Comparison of ENCODE assay signal across 8 cellular contexts in genomic region chr12:63821781-63822251, GRCh38. TPM values are rescaled to one million over a fixed set of nuclear protein-coding genes. Genes with fewer than 3 reads are reported as not detected.
DNase-seq lines count a peak whose midpoint lies in the region; ATAC-seq and TF ChIP-seq lines count a peak whose summit lies in the region.

No MANE protein-coding gene starts in this region.

- H3K27ac ChIP-seq in CD4-positive, CD25-positive, alpha-beta regulatory T cell (ENCODE audit: insufficient read depth, low read length, poor library complexity, severe bottlenecking), result no peak overlapping the region
- H3K27ac ChIP-seq in ovary, result peak overlapping the region in 1 of 2 donors; percentile 43

- intact Hi-C loops in ovary (cut with DNase I), result no loop called here

- peak overlapping the region in 3 of 4 donors; percentile 68 to 82 (median 72) for H3K4me3 Mint-ChIP-seq in CD4-positive, CD25-positive, alpha-beta regulatory T cell
- H3K4me3 Mint-ChIP-seq in IgD-negative memory B cell, result peak overlapping the region; percentile 19 to 90 (median 59)

- no peaks in the 10 kb centered on the region for H3K36me3 ChIP-seq in CD4-positive, CD25-positive, alpha-beta regulatory T cell (ENCODE audit: control insufficient read depth, insufficient read depth, low read length)
- no peaks in the 10 kb centered on the region for H3K36me3 ChIP-seq in ovary

- peaks cover 0 to 20% (median 2%) of the 10 kb centered on the region in 7 donors for H3K9me3 Mint-ChIP-seq in CD4-positive, CD25-positive, alpha-beta regulatory T cell
- peaks cover 0 to 5% (median 0%) of the 10 kb centered on the region in 3 donors for H3K9me3 Mint-ChIP-seq in IgD-negative memory B cell

- H3K27ac Mint-ChIP-seq in CD4-positive, CD25-positive, alpha-beta regulatory T cell, result no peak overlapping the region
- H3K27ac Mint-ChIP-seq in IgD-negative memory B cell, result peak overlapping the region in 1 of 3 donors; percentile 34

- no peak for DNase-seq in CD4-positive, CD25-positive, alpha-beta regulatory T cell
- no peak for DNase-seq in epithelial cell of proximal tubule (ENCODE audit: low read depth)
- peak; percentile 26 to 60 (median 37) for DNase-seq in ovary
- DNase-seq in germinal center (ENCODE audit: low spot score), result no peak
- DNase-seq in SIG-M5 treated with dmso at 0.1 percent for 504 hours (lab: John Stamatoyannopoulos, UW; ENCODE audit: unreplicated experiment), result no peak
- no peak for DNase-seq in NCI-H82 treated with DMSO at 0.1 percent for 48 hours (lab: John Stamatoyannopoulos, UW; ENCODE audit: unreplicated experiment)

- peaks cover 0 to 9% (median 0%) of the 10 kb centered on the region in 4 donors for H3K4me1 Mint-ChIP-seq in CD4-positive, CD25-positive, alpha-beta regulatory T cell
- peaks cover 0 to 3% (median 0%) of the 10 kb centered on the region in 3 donors for H3K4me1 Mint-ChIP-seq in IgD-negative memory B cell

- no peak for ATAC-seq in CD4-positive, CD25-positive, alpha-beta regulatory T cell (ENCODE audit: low read depth in 2 of 2)
- no peak for ATAC-seq in esophagus mucosa

- 7 to 16% (median 12%) methylated on average over 38 of the region's 38 CpGs for WGBS in ovary, 3 donors

- no peaks in the 10 kb centered on the region for H3K4me1 ChIP-seq in CD4-positive, CD25-positive, alpha-beta regulatory T cell (ENCODE audit: control insufficient read depth, insufficient read depth, low read length, poor library complexity, severe bottlenecking)
- H3K4me1 ChIP-seq in ovary (ENCODE audit: insufficient read depth), result no peaks in the 10 kb centered on the region

- H3K9me3 ChIP-seq in CD4-positive, CD25-positive, alpha-beta regulatory T cell (ENCODE audit: control insufficient read depth in 2 of 2, low read length in 2 of 2), result peaks cover 0 to 2% of the 10 kb centered on the region in 2 experiments
- no peaks in the 10 kb centered on the region for H3K9me3 ChIP-seq in ovary

- peaks cover 6% of the 10 kb centered on the region for H3K27me3 ChIP-seq in CD4-positive, CD25-positive, alpha-beta regulatory T cell (ENCODE audit: control insufficient read depth, insufficient read depth, low read length)
- H3K27me3 ChIP-seq in ovary, result no peaks in the 10 kb centered on the region

- TF ChIP-seq POLR2A in ovary (IDR thresholded peaks at IDR 0.05), result no peak

- H3K36me3 Mint-ChIP-seq in CD4-positive, CD25-positive, alpha-beta regulatory T cell, result no peaks in the 10 kb centered on the region
- peaks cover 7% of the 10 kb centered on the region for H3K36me3 Mint-ChIP-seq in IgD-negative memory B cell

- H3K4me3 ChIP-seq in CD4-positive, CD25-positive, alpha-beta regulatory T cell (ENCODE audit: low read depth, low read length), result no peak overlapping the region
- H3K4me3 ChIP-seq in epithelial cell of proximal tubule (ENCODE audit: low read depth, low read length), result peak overlapping the region; percentile 66
- peak overlapping the region; percentile 36 for H3K4me3 ChIP-seq in ovary

- no peak for TF ChIP-seq CTCF in epithelial cell of proximal tubule (conservative IDR thresholded peaks at IDR 0.05; ENCODE audit: low read depth, low read length)
- no peak for TF ChIP-seq CTCF in ovary (IDR thresholded peaks at IDR 0.05)

- TF ChIP-seq EP300 in ovary (IDR thresholded peaks at IDR 0.05), result no peak

- H3K27me3 Mint-ChIP-seq in CD4-positive, CD25-positive, alpha-beta regulatory T cell, result peaks cover 18% of the 10 kb centered on the region
- peaks cover 10% of the 10 kb centered on the region for H3K27me3 Mint-ChIP-seq in IgD-negative memory B cell

RNA-seq across cellular contexts. Expression of gene SRGAP1, which starts 22.7 kb away (rescaled TPM):
- not detected for total RNA-seq in CD4-positive, CD25-positive, alpha-beta regulatory T cell
- polyA plus RNA-seq in CD4-positive, CD25-positive, alpha-beta regulatory T cell, result under 1 TPM; 0.01 to 0.07 (median 0.02) TPM
- polyA plus RNA-seq in IgD-negative memory B cell, result not detected
- 9.4 and 14.5 TPM in 2 replicates for total RNA-seq in epithelial cell of proximal tubule
- total RNA-seq in ovary, result 10 to 100 TPM in 4 of 7 donors, 1 to 10 TPM in 3; 5.7 to 17.9 (median 12.6) TPM
- 1 to 10 TPM; 2.8 to 7.8 TPM for polyA plus RNA-seq in ovary
- 5.8 TPM for total RNA-seq in esophagus mucosa

RNA-seq across cellular contexts. Expression of gene RXYLT1, which starts 42.1 kb away (rescaled TPM):
- total RNA-seq in CD4-positive, CD25-positive, alpha-beta regulatory T cell, result 8.9 TPM
- 10 to 100 TPM; 11.7 to 15.5 (median 13.4) TPM for polyA plus RNA-seq in CD4-positive, CD25-positive, alpha-beta regulatory T cell
- 17.8 TPM for polyA plus RNA-seq in IgD-negative memory B cell
- 12.3 and 21.3 TPM in 2 replicates for total RNA-seq in epithelial cell of proximal tubule
- 10 to 100 TPM; 15.0 to 23.3 (median 20.2) TPM for total RNA-seq in ovary
- polyA plus RNA-seq in ovary, result 10 to 100 TPM; 18.1 to 21.6 TPM
- total RNA-seq in esophagus mucosa, result 10.8 TPM

Comparison
In these comparisons a context has a peak if more than half of its experiments do, and no peak if none do; other contexts are left out.
1. DNase-seq: peak in ovary (5 of 5); none in CD4-positive, CD25-positive, alpha-beta regulatory T cell (0 of 3), epithelial cell of proximal tubule (single experiment), germinal center (single experiment), SIG-M5 treated with dmso at 0.1 percent for 504 hours (single experiment) and NCI-H82 treated with DMSO at 0.1 percent for 48 hours (single experiment).